1 cellular context compared by ENCODE assay signal in genomic region chr12:49092086-49092815, GRCh38.
TF ChIP-seq lines count a peak whose summit lies in the region.

No MANE protein-coding gene starts in this region.

TF ChIP-seq in K562, 482 proteins besides CTCF, POLR2A, EP300 and RAD21 (continued from another document and continues in another):
- no peak; the same call in 1 of the 2 replicates for TF ChIP-seq PTRF (tag; IDR thresholded peaks at IDR 0.05)
- no peak for TF ChIP-seq NFATC3 (IDR thresholded peaks at IDR 0.05)
- no peak for TF ChIP-seq ZNF347 (CRISPR knock-in tag; IDR thresholded peaks at IDR 0.05; ENCODE audit: low read depth)
- no peak for TF ChIP-seq ZNF764 (CRISPR knock-in tag; IDR thresholded peaks at IDR 0.05; ENCODE audit: low read depth)
- TF ChIP-seq FOXA3 (CRISPR knock-in tag; conservative IDR thresholded peaks at IDR 0.05 in 1 of 2, IDR thresholded peaks at IDR 0.05 in 1 of 2) = peak in 1 of 2 experiments; percentile 55; a peak in 1 of 4 replicates
- TF ChIP-seq, protein P1, sequence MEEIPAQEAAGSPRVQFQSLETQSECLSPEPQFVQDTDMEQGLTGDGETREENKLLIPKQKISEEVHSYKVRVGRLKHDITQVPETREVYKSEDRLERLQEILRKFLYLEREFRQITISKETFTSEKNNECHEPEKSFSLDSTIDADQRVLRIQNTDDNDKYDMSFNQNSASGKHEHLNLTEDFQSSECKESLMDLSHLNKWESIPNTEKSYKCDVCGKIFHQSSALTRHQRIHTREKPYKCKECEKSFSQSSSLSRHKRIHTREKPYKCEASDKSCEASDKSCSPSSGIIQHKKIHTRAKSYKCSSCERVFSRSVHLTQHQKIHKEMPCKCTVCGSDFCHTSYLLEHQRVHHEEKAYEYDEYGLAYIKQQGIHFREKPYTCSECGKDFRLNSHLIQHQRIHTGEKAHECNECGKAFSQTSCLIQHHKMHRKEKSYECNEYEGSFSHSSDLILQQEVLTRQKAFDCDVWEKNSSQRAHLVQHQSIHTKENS (CRISPR knock-in tag; IDR thresholded peaks at IDR 0.05) = no peak
- TF ChIP-seq, protein P2, sequence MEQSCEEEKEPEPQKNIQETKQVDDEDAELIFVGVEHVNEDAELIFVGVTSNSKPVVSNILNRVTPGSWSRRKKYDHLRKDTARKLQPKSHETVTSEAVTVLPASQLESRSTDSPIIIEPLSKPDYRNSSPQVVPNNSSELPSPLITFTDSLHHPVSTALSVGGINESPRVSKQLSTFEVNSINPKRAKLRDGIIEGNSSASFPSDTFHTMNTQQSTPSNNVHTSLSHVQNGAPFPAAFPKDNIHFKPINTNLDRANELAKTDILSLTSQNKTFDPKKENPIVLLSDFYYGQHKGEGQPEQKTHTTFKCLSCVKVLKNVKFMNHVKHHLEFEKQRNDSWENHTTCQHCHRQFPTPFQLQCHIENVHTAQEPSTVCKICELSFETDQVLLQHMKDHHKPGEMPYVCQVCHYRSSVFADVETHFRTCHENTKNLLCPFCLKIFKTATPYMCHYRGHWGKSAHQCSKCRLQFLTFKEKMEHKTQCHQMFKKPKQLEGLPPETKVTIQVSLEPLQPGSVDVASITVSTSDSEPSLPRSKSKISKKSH (CRISPR knock-in tag; IDR thresholded peaks at IDR 0.05) = no peak
- peak; percentile 85 for TF ChIP-seq NCOA1 (IDR thresholded peaks at IDR 0.05; ENCODE audit: low read depth)
- no peak for TF ChIP-seq HLTF (IDR thresholded peaks at IDR 0.05)
- TF ChIP-seq TAF15 (IDR thresholded peaks at IDR 0.05; ENCODE audit: low read depth, low read length) = no peak
- no peak for TF ChIP-seq ZNF324 (CRISPR knock-in tag; IDR thresholded peaks at IDR 0.05)
- TF ChIP-seq MCM3 (IDR thresholded peaks at IDR 0.05) = no peak
- no peak for TF ChIP-seq ZNF76 (CRISPR knock-in tag; IDR thresholded peaks at IDR 0.05; ENCODE audit: borderline replicate concordance)
- TF ChIP-seq ATF4 (CRISPR knock-in tag; IDR thresholded peaks at IDR 0.05) = peak; percentile 48; the same call in 1 of the 2 replicates
- TF ChIP-seq, protein P3, sequence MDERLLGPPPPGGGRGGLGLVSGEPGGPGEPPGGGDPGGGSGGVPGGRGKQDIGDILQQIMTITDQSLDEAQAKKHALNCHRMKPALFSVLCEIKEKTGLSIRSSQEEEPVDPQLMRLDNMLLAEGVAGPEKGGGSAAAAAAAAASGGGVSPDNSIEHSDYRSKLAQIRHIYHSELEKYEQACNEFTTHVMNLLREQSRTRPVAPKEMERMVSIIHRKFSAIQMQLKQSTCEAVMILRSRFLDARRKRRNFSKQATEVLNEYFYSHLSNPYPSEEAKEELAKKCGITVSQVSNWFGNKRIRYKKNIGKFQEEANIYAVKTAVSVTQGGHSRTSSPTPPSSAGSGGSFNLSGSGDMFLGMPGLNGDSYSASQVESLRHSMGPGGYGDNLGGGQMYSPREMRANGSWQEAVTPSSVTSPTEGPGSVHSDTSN (CRISPR knock-in tag; IDR thresholded peaks at IDR 0.05; ENCODE audit: low read depth) = no peak
- TF ChIP-seq, protein P3 (tag; conservative IDR thresholded peaks at IDR 0.05; ENCODE audit: low read depth) = no peak; the same call in 1 of the 2 replicates
- peak; percentile 50; the same call in 1 of the 2 replicates for TF ChIP-seq ZNF407 (IDR thresholded peaks at IDR 0.05; ENCODE audit: low read depth)
- TF ChIP-seq NFE2 (IDR thresholded peaks at IDR 0.05; ENCODE audit: low read depth) = no peak; the same call in 1 of the 2 replicates
- TF ChIP-seq, protein P4, sequence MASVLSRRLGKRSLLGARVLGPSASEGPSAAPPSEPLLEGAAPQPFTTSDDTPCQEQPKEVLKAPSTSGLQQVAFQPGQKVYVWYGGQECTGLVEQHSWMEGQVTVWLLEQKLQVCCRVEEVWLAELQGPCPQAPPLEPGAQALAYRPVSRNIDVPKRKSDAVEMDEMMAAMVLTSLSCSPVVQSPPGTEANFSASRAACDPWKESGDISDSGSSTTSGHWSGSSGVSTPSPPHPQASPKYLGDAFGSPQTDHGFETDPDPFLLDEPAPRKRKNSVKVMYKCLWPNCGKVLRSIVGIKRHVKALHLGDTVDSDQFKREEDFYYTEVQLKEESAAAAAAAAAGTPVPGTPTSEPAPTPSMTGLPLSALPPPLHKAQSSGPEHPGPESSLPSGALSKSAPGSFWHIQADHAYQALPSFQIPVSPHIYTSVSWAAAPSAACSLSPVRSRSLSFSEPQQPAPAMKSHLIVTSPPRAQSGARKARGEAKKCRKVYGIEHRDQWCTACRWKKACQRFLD (CRISPR knock-in tag; IDR thresholded peaks at IDR 0.05) = peak; percentile 96
- TF ChIP-seq ZNF644 (tag; IDR thresholded peaks at IDR 0.05; ENCODE audit: low read depth) = 0 out of 2 replicates have a peak, but pooled peaks have one; percentile 32
- no peak for TF ChIP-seq ZNF143 (CRISPR knock-in tag; IDR thresholded peaks at IDR 0.05)
- peak in 2 of 3 experiments; percentile 6 to 28 for TF ChIP-seq YY1 (IDR thresholded peaks at IDR 0.05; ENCODE audit: borderline replicate concordance in 1 of 3, control insufficient read depth in 1 of 3, extremely low read depth in 1 of 3, insufficient read depth in 3 of 3, insufficient read length in 1 of 3, insufficient replicate concordance in 2 of 3, low read depth in 1 of 3, low read length in 2 of 3)
- TF ChIP-seq CBFB (CRISPR knock-in tag; IDR thresholded peaks at IDR 0.05) = peak; percentile 98
- TF ChIP-seq, protein P5, sequence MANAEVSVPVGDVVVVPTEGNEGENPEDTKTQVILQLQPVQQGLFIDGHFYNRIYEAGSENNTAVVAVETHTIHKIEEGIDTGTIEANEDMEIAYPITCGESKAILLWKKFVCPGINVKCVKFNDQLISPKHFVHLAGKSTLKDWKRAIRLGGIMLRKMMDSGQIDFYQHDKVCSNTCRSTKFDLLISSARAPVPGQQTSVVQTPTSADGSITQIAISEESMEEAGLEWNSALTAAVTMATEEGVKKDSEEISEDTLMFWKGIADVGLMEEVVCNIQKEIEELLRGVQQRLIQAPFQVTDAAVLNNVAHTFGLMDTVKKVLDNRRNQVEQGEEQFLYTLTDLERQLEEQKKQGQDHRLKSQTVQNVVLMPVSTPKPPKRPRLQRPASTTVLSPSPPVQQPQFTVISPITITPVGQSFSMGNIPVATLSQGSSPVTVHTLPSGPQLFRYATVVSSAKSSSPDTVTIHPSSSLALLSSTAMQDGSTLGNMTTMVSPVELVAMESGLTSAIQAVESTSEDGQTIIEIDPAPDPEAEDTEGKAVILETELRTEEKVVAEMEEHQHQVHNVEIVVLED (CRISPR knock-in tag; IDR thresholded peaks at IDR 0.05) = no peak
- peak; percentile 96 for TF ChIP-seq AFF4 (CRISPR knock-in tag; IDR thresholded peaks at IDR 0.05)
